In genomic region chr4:90992213-90992612, GRCh38 we compare ENCODE assay signal across 3 cellular contexts.
"Had no signal": no experiment of that assay in that cellular context is flagged by ENCODE, and none has a peak within 500 bp of the region (broad histone marks: within the 10 kb centered on the region; RNA-seq: fewer than 3 reads in every experiment).

No MANE protein-coding gene starts in this region.

- DNase-seq: GDM1, GF-D8 had no signal

- H3K4me3 ChIP-seq: GM12878 had no signal

- ATAC-seq: GM12878 had no signal
